ENCODE assay signal across 8 cellular contexts in genomic region chr9:128946945-128947422, GRCh38. TPM values are rescaled to one million over a fixed set of nuclear protein-coding genes. Genes with fewer than 3 reads are reported as not detected.
DNase-seq lines count a peak whose midpoint lies in the region; ATAC-seq and TF ChIP-seq lines count a peak whose summit lies in the region.

No MANE protein-coding gene starts in this region.

- no peak for TF ChIP-seq CTCF in tibial artery (IDR thresholded peaks at IDR 0.05)

- intact Hi-C loops in tibial artery (cut with DNase I; ENCODE audit: low total_unique reads): no loop called here

- H3K36me3 ChIP-seq in ectodermal cell (ENCODE audit: control insufficient read depth, insufficient read depth, low read length): no peaks in the 10 kb centered on the region
- peaks cover 0 to 56% (median 13%) of the 10 kb centered on the region in 3 donors for H3K36me3 ChIP-seq in tibial artery

- WGBS in ectodermal cell, 2 experiments: 13 to 14% methylated on average over 31 of the region's 31 CpGs

- ATAC-seq in HG02884 (IDR thresholded peaks at IDR 0.05; ENCODE audit: unreplicated experiment) (peak; percentile 32), SK-N-SH treated with all-trans-retinoic acid at 6 μM for 48 hours (peak; percentile 55)

- DNase-seq in DMS 273 (lab: John Stamatoyannopoulos, UW; ENCODE audit: unreplicated experiment): peak; percentile 49
- DNase-seq in DMS 273 treated with DMSO at 0.1 percent for 48 hours (lab: John Stamatoyannopoulos, UW): no peak
- DNase-seq in lung microvascular endothelial cell (ENCODE audit: low read depth in 2 of 2): peak; percentile 45 to 53
- DNase-seq in tibial artery: no peak
- DNase-seq in H4 (ENCODE audit: low spot score): no peak

- H3K27me3 ChIP-seq in ectodermal cell (ENCODE audit: control insufficient read depth, insufficient read depth, low read length, poor library complexity, severe bottlenecking) (no peaks in the 10 kb centered on the region), tibial artery (no peaks in the 10 kb centered on the region)

- H3K4me3 ChIP-seq in ectodermal cell (ENCODE audit: insufficient read depth, low read depth, low read length) (peak overlapping the region; percentile 91), tibial artery (peak overlapping the region; percentile 92 to 96)

- H3K4me1 ChIP-seq in ectodermal cell (ENCODE audit: control insufficient read depth, insufficient read depth, low read length) (no peaks in the 10 kb centered on the region), tibial artery (peaks cover 0 to 27% (median 13%) of the 10 kb centered on the region in 4 donors)

- H3K27ac ChIP-seq in ectodermal cell (ENCODE audit: insufficient read depth, low read depth, low read length, poor library complexity, severe bottlenecking) (no peak overlapping the region), tibial artery (peak overlapping the region; percentile 87 to 96)

- H3K9me3 ChIP-seq in ectodermal cell (ENCODE audit: control insufficient read depth, low read length): no peaks in the 10 kb centered on the region
- no peaks in the 10 kb centered on the region for H3K9me3 ChIP-seq in tibial artery

TF ChIP-seq in SK-N-SH treated with all-trans-retinoic acid at 6 μM for 48 hours, 23 proteins besides CTCF, POLR2A, EP300 and RAD21:
- TF ChIP-seq ZFP30 (CRISPR knock-in tag; IDR thresholded peaks at IDR 0.05): no peak
- no peak for TF ChIP-seq OSR1 (CRISPR knock-in tag; IDR thresholded peaks at IDR 0.05)
- TF ChIP-seq ESRRG (CRISPR knock-in tag; IDR thresholded peaks at IDR 0.05): no peak
- TF ChIP-seq ZFP3 (CRISPR knock-in tag; IDR thresholded peaks at IDR 0.05): no peak
- TF ChIP-seq ISL1 (CRISPR knock-in tag; IDR thresholded peaks at IDR 0.05): no peak
- no peak for TF ChIP-seq ZNF8 (CRISPR knock-in tag; IDR thresholded peaks at IDR 0.05)
- TF ChIP-seq PPARA (CRISPR knock-in tag; IDR thresholded peaks at IDR 0.05; ENCODE audit: borderline replicate concordance): no peak
- no peak for TF ChIP-seq RARB (CRISPR knock-in tag; IDR thresholded peaks at IDR 0.05)
- TF ChIP-seq, protein P1, sequence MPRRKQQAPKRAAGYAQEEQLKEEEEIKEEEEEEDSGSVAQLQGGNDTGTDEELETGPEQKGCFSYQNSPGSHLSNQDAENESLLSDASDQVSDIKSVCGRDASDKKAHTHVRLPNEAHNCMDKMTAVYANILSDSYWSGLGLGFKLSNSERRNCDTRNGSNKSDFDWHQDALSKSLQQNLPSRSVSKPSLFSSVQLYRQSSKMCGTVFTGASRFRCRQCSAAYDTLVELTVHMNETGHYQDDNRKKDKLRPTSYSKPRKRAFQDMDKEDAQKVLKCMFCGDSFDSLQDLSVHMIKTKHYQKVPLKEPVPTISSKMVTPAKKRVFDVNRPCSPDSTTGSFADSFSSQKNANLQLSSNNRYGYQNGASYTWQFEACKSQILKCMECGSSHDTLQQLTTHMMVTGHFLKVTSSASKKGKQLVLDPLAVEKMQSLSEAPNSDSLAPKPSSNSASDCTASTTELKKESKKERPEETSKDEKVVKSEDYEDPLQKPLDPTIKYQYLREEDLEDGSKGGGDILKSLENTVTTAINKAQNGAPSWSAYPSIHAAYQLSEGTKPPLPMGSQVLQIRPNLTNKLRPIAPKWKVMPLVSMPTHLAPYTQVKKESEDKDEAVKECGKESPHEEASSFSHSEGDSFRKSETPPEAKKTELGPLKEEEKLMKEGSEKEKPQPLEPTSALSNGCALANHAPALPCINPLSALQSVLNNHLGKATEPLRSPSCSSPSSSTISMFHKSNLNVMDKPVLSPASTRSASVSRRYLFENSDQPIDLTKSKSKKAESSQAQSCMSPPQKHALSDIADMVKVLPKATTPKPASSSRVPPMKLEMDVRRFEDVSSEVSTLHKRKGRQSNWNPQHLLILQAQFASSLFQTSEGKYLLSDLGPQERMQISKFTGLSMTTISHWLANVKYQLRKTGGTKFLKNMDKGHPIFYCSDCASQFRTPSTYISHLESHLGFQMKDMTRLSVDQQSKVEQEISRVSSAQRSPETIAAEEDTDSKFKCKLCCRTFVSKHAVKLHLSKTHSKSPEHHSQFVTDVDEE (CRISPR knock-in tag; IDR thresholded peaks at IDR 0.05): no peak
- TF ChIP-seq, protein P2, sequence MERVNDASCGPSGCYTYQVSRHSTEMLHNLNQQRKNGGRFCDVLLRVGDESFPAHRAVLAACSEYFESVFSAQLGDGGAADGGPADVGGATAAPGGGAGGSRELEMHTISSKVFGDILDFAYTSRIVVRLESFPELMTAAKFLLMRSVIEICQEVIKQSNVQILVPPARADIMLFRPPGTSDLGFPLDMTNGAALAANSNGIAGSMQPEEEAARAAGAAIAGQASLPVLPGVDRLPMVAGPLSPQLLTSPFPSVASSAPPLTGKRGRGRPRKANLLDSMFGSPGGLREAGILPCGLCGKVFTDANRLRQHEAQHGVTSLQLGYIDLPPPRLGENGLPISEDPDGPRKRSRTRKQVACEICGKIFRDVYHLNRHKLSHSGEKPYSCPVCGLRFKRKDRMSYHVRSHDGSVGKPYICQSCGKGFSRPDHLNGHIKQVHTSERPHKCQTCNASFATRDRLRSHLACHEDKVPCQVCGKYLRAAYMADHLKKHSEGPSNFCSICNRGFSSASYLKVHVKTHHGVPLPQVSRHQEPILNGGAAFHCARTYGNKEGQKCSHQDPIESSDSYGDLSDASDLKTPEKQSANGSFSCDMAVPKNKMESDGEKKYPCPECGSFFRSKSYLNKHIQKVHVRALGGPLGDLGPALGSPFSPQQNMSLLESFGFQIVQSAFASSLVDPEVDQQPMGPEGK (CRISPR knock-in tag; IDR thresholded peaks at IDR 0.05; ENCODE audit: borderline replicate concordance): no peak

RNA-seq across cellular contexts. Expression of gene DOLK, which starts 0.4 kb away (rescaled TPM):
- 19.8 TPM for polyA plus RNA-seq in ectodermal cell (2013, experiment 1 of 4)
- polyA plus RNA-seq in ectodermal cell (2013, experiment 2 of 4): 20.7 TPM
- polyA plus RNA-seq in ectodermal cell (2013, experiment 3 of 4): 15.1 TPM
- 17.7 TPM for polyA plus RNA-seq in ectodermal cell (2013, experiment 4 of 4)
- total RNA-seq in lung microvascular endothelial cell: 22.0 and 40.9 TPM in 2 replicates
- total RNA-seq in H4 (2014; rRNA removed; shearing (Covaris generic)): 23.3 and 28.3 TPM in 2 replicates

RNA-seq across cellular contexts. Expression of gene NUP188, which starts 0.5 kb away (rescaled TPM):
- 73.3 TPM for polyA plus RNA-seq in ectodermal cell (2013, experiment 1 of 4)
- 78.9 TPM for polyA plus RNA-seq in ectodermal cell (2013, experiment 2 of 4)
- polyA plus RNA-seq in ectodermal cell (2013, experiment 3 of 4): 51.7 TPM
- 58.0 TPM for polyA plus RNA-seq in ectodermal cell (2013, experiment 4 of 4)
- total RNA-seq in lung microvascular endothelial cell: 27.0 and 40.1 TPM in 2 replicates
- 37.0 and 51.6 TPM in 2 replicates for total RNA-seq in H4 (2014; rRNA removed; shearing (Covaris generic))

RNA-seq across cellular contexts. Expression of gene PHYHD1, which starts 26.2 kb away (rescaled TPM):
- polyA plus RNA-seq in ectodermal cell (2013, experiment 1 of 4): 17.8 TPM
- 27.0 TPM for polyA plus RNA-seq in ectodermal cell (2013, experiment 2 of 4)
- polyA plus RNA-seq in ectodermal cell (2013, experiment 3 of 4): 17.3 TPM
- 22.4 TPM for polyA plus RNA-seq in ectodermal cell (2013, experiment 4 of 4)
- 0.20 and 0.22 TPM in 2 replicates for total RNA-seq in lung microvascular endothelial cell
- not detected in 2 replicates for total RNA-seq in H4 (2014; rRNA removed; shearing (Covaris generic))

Comparison
In these comparisons a context has a peak if more than half of its experiments do, and no peak if none do; other contexts are left out.
1. DNase-seq: peak in DMS 273 (single experiment) and lung microvascular endothelial cell (2 of 2); none in DMS 273 treated with DMSO at 0.1 percent for 48 hours (single experiment), tibial artery (0 of 2) and H4 (single experiment).